In the genomic region with DNA sequence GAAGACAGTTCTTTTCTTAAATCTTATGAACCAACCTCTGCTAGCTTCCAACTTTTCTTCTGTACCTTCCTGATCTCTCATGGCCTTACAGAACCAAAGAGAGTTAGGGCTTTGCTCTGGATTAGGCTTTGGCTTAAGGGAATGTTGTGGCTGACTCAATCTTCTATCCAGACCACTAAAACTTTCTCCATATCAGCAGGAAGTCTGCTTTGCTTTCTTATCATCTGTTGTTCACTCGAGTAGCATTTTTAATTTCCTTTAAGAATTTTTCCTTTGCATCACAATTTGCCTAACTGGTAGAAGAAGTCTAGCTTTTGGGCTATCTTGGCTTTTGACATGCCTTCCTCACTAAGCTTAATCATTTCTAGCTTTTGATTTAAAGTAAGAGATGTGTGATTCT, we compare ENCODE assay signal across 24 cellular contexts.
"Had no signal": no experiment of that assay in that cellular context is flagged by ENCODE, and none has a peak within 500 bp of the region (broad histone marks: within the 10 kb centered on the region; RNA-seq: fewer than 3 reads in every experiment).

No MANE protein-coding gene starts in this region.

- H3K27me3 Mint-ChIP-seq: activated CD4-positive, alpha-beta memory T cell treated with anti-CD3 and anti-CD28 coated beads, Interleukin-2, amount 10 ng/mL, durations not matched to agents 7 days and 5 days; activated CD4-positive, alpha-beta T cell treated with anti-CD3 and anti-CD28 coated beads, Interleukin-2, amount 10 ng/mL, durations not matched to agents 7 days and 5 days; activated T-cell treated with anti-CD3 and anti-CD28 coated beads, Interleukin-2, amount 50 U/mL, for 24 hours; activated T-helper 17 cell treated with anti-CD3 and anti-CD28 coated beads, Interleukin-2, amount 50 U/mL, for 72 hours; dendritic cell treated with granulocyte-macrophage colony-stimulating factor and Interleukin-4, amounts not matched to agents 40 ng/mL and 50 ng/mL, for 4 days; type B pancreatic cell had no signal

- DNase-seq: activated CD4-positive, alpha-beta memory T cell treated with anti-CD3 and anti-CD28 coated beads, Interleukin-2, amount 10 ng/mL, durations not matched to agents 7 days and 5 days; activated CD4-positive, alpha-beta T cell treated with anti-CD3 and anti-CD28 coated beads for 1 hour; activated CD4-positive, alpha-beta T cell treated with anti-CD3 and anti-CD28 coated beads, Interleukin-2, amount 10 ng/mL, durations not matched to agents 7 days and 5 days; activated CD8-positive, alpha-beta memory T cell treated with anti-CD3 and anti-CD28 coated beads, Interleukin-2, amount 50 U/mL, for 48 hours; activated gamma-delta T cell treated with Interleukin-2 at 50 U/mL for 16 hours; activated naive CD4-positive, alpha-beta T cell treated with anti-CD3 and anti-CD28 coated beads, Interleukin-2, amount 50 U/mL, for 16 hours; activated T-cell treated with anti-CD3 and anti-CD28 coated beads, Interleukin-2, amount 50 U/mL, for 24 hours; anterior cingulate cortex; caudate nucleus; endodermal cell; left ventricle myocardium inferior; mesendoderm; nephron progenitor cell; occipital lobe; right cardiac atrium; stimulated activated CD4-positive, alpha-beta T cell treated with anti-CD3 and anti-CD28 coated beads, Interleukin-4, amount 100 ng/mL, for 1 hour; stimulated activated naive CD8-positive, alpha-beta T cell treated with anti-CD3 and anti-CD28 coated beads, Interleukin-15, Interleukin-2, amounts not matched to agents 100 U/mL and 50 U/mL, for 24 hours; uterus had no signal

- H3K4me1 Mint-ChIP-seq: activated CD4-positive, alpha-beta memory T cell treated with anti-CD3 and anti-CD28 coated beads, Interleukin-2, amount 10 ng/mL, durations not matched to agents 7 days and 5 days; activated CD4-positive, alpha-beta T cell treated with anti-CD3 and anti-CD28 coated beads, Interleukin-2, amount 10 ng/mL, durations not matched to agents 7 days and 5 days; activated T-helper 17 cell treated with anti-CD3 and anti-CD28 coated beads, Interleukin-2, amount 50 U/mL, for 72 hours; endodermal cell; nephron progenitor cell had no signal

- H3K4me3 Mint-ChIP-seq: activated CD4-positive, alpha-beta memory T cell treated with anti-CD3 and anti-CD28 coated beads, Interleukin-2, amount 10 ng/mL, durations not matched to agents 7 days and 5 days; activated CD4-positive, alpha-beta T cell treated with anti-CD3 and anti-CD28 coated beads, Interleukin-2, amount 10 ng/mL, durations not matched to agents 7 days and 5 days; activated T-cell treated with anti-CD3 and anti-CD28 coated beads, Interleukin-2, amount 50 U/mL, for 24 hours; activated T-helper 17 cell treated with anti-CD3 and anti-CD28 coated beads, Interleukin-2, amount 50 U/mL, for 72 hours; dendritic cell treated with granulocyte-macrophage colony-stimulating factor and Interleukin-4, amounts not matched to agents 40 ng/mL and 50 ng/mL, for 4 days; endodermal cell; nephron progenitor cell; type B pancreatic cell had no signal

- H3K4me3 ChIP-seq: left ventricle myocardium inferior, lung, thoracic aorta, uterus had no signal

- H3K27ac Mint-ChIP-seq: activated CD4-positive, alpha-beta memory T cell treated with anti-CD3 and anti-CD28 coated beads, Interleukin-2, amount 10 ng/mL, durations not matched to agents 7 days and 5 days; activated CD4-positive, alpha-beta T cell treated with anti-CD3 and anti-CD28 coated beads, Interleukin-2, amount 10 ng/mL, durations not matched to agents 7 days and 5 days; activated T-cell treated with anti-CD3 and anti-CD28 coated beads, Interleukin-2, amount 50 U/mL, for 24 hours; activated T-helper 17 cell treated with anti-CD3 and anti-CD28 coated beads, Interleukin-2, amount 50 U/mL, for 72 hours; dendritic cell treated with granulocyte-macrophage colony-stimulating factor and Interleukin-4, amounts not matched to agents 40 ng/mL and 50 ng/mL, for 4 days; endodermal cell; nephron progenitor cell; type B pancreatic cell had no signal

- ATAC-seq: activated T-helper 17 cell treated with anti-CD3 and anti-CD28 coated beads, Interleukin-2, amount 50 U/mL, for 72 hours; esophagus mucosa; right cardiac atrium; stimulated activated naive CD8-positive, alpha-beta T cell treated with anti-CD3 and anti-CD28 coated beads, Interleukin-15, Interleukin-2, amounts not matched to agents 100 U/mL and 50 U/mL, for 24 hours had no signal
